2 cellular contexts compared by ENCODE assay signal in genomic region chr7:77824636-77825035, GRCh38.
A peak's percentile ranks its signal among the peaks of the same experiment; 100 is the strongest.
TF ChIP-seq lines count a peak whose summit lies in the region.

No MANE protein-coding gene starts in this region.

TF ChIP-seq in HepG2, 621 proteins besides CTCF, POLR2A, EP300 and RAD21:
- no peak for TF ChIP-seq ZSCAN9 (CRISPR knock-in tag; IDR thresholded peaks at IDR 0.05; ENCODE audit: borderline replicate concordance)
- TF ChIP-seq ZNF121 (CRISPR knock-in tag; IDR thresholded peaks at IDR 0.05), result peak; percentile 33; the same call in 1 of the 2 replicates
- TF ChIP-seq SOX13 (IDR thresholded peaks at IDR 0.05), result no peak
- no peak for TF ChIP-seq SOX13 (CRISPR knock-in tag; conservative IDR thresholded peaks at IDR 0.05 in 1 of 2, IDR thresholded peaks at IDR 0.05 in 1 of 2)
- no peak for TF ChIP-seq ZNF891 (CRISPR knock-in tag; IDR thresholded peaks at IDR 0.05)

TF ChIP-seq in GM23338, 12 proteins besides CTCF, POLR2A, EP300 and RAD21:
- TF ChIP-seq ZNF114 (CRISPR knock-in tag; IDR thresholded peaks at IDR 0.05) (no peak), EZH2phosphoT487 (IDR thresholded peaks at IDR 0.05; ENCODE audit: unreplicated experiment) (no peak)
